In the genomic region with DNA sequence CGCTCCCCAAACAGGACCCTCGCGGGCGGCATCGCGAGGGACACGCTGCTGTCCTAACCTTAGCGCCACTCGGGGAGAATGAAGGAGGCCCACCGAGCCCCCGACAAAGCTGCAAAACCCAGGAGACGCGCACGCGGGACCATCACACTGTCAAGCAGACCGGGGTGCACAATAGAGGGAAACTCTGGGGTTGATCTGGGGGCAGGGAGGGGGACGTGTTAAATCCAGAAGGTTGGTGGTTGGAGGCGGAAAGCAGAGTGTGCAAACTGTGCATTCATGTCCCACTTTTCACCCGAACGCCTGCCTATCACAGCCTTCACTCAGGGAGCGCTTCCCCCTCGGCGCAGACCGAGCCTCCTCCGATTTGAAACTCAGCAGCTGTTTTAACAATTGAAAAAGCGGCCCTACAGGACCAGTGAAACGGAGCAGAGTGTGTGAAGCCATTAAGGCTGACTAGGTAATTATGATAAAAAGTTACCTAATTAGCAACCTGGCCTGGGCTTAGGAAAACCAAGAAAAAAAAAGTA, we compare ENCODE assay signal across 8 cellular contexts. TPM values are rescaled to one million over a fixed set of nuclear protein-coding genes. Genes with fewer than 3 reads are reported as not detected.
DNase-seq lines count a peak whose midpoint lies in the region; ATAC-seq and TF ChIP-seq lines count a peak whose summit lies in the region.

No MANE protein-coding gene starts in this region.

- peak overlapping the region; percentile 97 for H2AFZ ChIP-seq in MM.1S (ENCODE audit: low read length)

- TF ChIP-seq CTCF in MM.1S (IDR thresholded peaks at IDR 0.05; ENCODE audit: low read length) (no peak), mesothelial cell of epicardium (IDR thresholded peaks at IDR 0.05; ENCODE audit: unreplicated experiment) (no peak)

- peak overlapping the region; percentile 88 for H3K9ac ChIP-seq in MM.1S (ENCODE audit: low read length)

- peak overlapping the region; percentile 96 for H3K4me2 ChIP-seq in MM.1S (ENCODE audit: low read depth, low read length)

- H3K27ac Mint-ChIP-seq in CD4-positive, CD25-positive, alpha-beta regulatory T cell = no peak overlapping the region
- no peak overlapping the region for H3K27ac Mint-ChIP-seq in dendritic cell treated with granulocyte-macrophage colony-stimulating factor and Interleukin-4, amounts not matched to agents 40 ng/mL and 50 ng/mL, for 4 days
- H3K27ac Mint-ChIP-seq in mesothelial cell of epicardium = peak overlapping the region; percentile 83

- no peaks in the 10 kb centered on the region for H3K36me3 Mint-ChIP-seq in CD4-positive, CD25-positive, alpha-beta regulatory T cell
- H3K36me3 Mint-ChIP-seq in dendritic cell treated with granulocyte-macrophage colony-stimulating factor and Interleukin-4, amounts not matched to agents 40 ng/mL and 50 ng/mL, for 4 days (ENCODE audit: low read depth) = no peaks in the 10 kb centered on the region
- no peaks in the 10 kb centered on the region for H3K36me3 Mint-ChIP-seq in mesothelial cell of epicardium

- H3K4me1 Mint-ChIP-seq in CD4-positive, CD25-positive, alpha-beta regulatory T cell = peaks cover 0 to 29% (median 12%) of the 10 kb centered on the region in 4 donors
- peaks cover 38% of the 10 kb centered on the region for H3K4me1 Mint-ChIP-seq in dendritic cell treated with granulocyte-macrophage colony-stimulating factor and Interleukin-4, amounts not matched to agents 40 ng/mL and 50 ng/mL, for 4 days (ENCODE audit: low read depth)
- peaks cover 34% of the 10 kb centered on the region for H3K4me1 Mint-ChIP-seq in mesothelial cell of epicardium

- intact Hi-C loops in dendritic cell treated with granulocyte-macrophage colony-stimulating factor and Interleukin-4, amounts not matched to agents 40 ng/mL and 50 ng/mL, for 4 days (cut with micrococcal nuclease) = no loop called here

- no peaks in the 10 kb centered on the region for H3K9me3 ChIP-seq in CD4-positive, CD25-positive, alpha-beta regulatory T cell (ENCODE audit: control insufficient read depth in 2 of 2, low read length in 2 of 2)
- H3K9me3 ChIP-seq in MM.1S (replicated peaks; ENCODE audit: insufficient read depth, low read length) = no peaks in the 10 kb centered on the region

- H3K9me2 ChIP-seq in MM.1S (replicated peaks; ENCODE audit: insufficient read depth, low read length) = no peaks in the 10 kb centered on the region

- peaks cover 87% of the 10 kb centered on the region for H3K27me3 Mint-ChIP-seq in CD4-positive, CD25-positive, alpha-beta regulatory T cell
- H3K27me3 Mint-ChIP-seq in dendritic cell treated with granulocyte-macrophage colony-stimulating factor and Interleukin-4, amounts not matched to agents 40 ng/mL and 50 ng/mL, for 4 days = peaks cover 63% of the 10 kb centered on the region
- peaks cover 40% of the 10 kb centered on the region for H3K27me3 Mint-ChIP-seq in mesothelial cell of epicardium (ENCODE audit: low read depth)

- no peak overlapping the region for H3K27ac ChIP-seq in CD4-positive, CD25-positive, alpha-beta regulatory T cell (ENCODE audit: insufficient read depth, low read length, poor library complexity, severe bottlenecking)
- H3K27ac ChIP-seq in MM.1S (ENCODE audit: low read length) = peak overlapping the region; percentile 86

- H3K79me2 ChIP-seq in MM.1S (ENCODE audit: low read length) = peaks cover 42% of the 10 kb centered on the region

- no peak overlapping the region for H3K4me3 ChIP-seq in CD4-positive, CD25-positive, alpha-beta regulatory T cell (ENCODE audit: low read depth, low read length)
- H3K4me3 ChIP-seq in MM.1S (ENCODE audit: low read length) = peak overlapping the region; percentile 94

- H3K4me3 Mint-ChIP-seq in CD4-positive, CD25-positive, alpha-beta regulatory T cell = peak overlapping the region; percentile 65 to 92 (median 84)
- peak overlapping the region; percentile 71 for H3K4me3 Mint-ChIP-seq in dendritic cell treated with granulocyte-macrophage colony-stimulating factor and Interleukin-4, amounts not matched to agents 40 ng/mL and 50 ng/mL, for 4 days
- peak overlapping the region; percentile 92 for H3K4me3 Mint-ChIP-seq in mesothelial cell of epicardium

- ATAC-seq in CD4-positive, CD25-positive, alpha-beta regulatory T cell (ENCODE audit: low read depth in 2 of 2) = peak in 1 of 2 donors; percentile 10
- ATAC-seq in HG02884 (IDR thresholded peaks at IDR 0.05; ENCODE audit: unreplicated experiment) = no peak

- H3K36me3 ChIP-seq in CD4-positive, CD25-positive, alpha-beta regulatory T cell (ENCODE audit: control insufficient read depth, insufficient read depth, low read length) = no peaks in the 10 kb centered on the region
- no peaks in the 10 kb centered on the region; the same call in 1 of the 2 replicates for H3K36me3 ChIP-seq in MM.1S (replicated peaks; ENCODE audit: insufficient read depth, low read length)

- peaks cover 45% of the 10 kb centered on the region for H3F3A ChIP-seq in MM.1S (ENCODE audit: insufficient read depth, low read length)

- peaks cover 50% of the 10 kb centered on the region for H3K27me3 ChIP-seq in CD4-positive, CD25-positive, alpha-beta regulatory T cell (ENCODE audit: control insufficient read depth, insufficient read depth, low read length)
- no peaks in the 10 kb centered on the region for H3K27me3 ChIP-seq in MM.1S (replicated peaks; ENCODE audit: insufficient read depth, low read length)

- H3K9me3 Mint-ChIP-seq in CD4-positive, CD25-positive, alpha-beta regulatory T cell = peaks cover 0 to 3% (median 0%) of the 10 kb centered on the region in 7 donors
- no peaks in the 10 kb centered on the region for H3K9me3 Mint-ChIP-seq in dendritic cell treated with granulocyte-macrophage colony-stimulating factor and Interleukin-4, amounts not matched to agents 40 ng/mL and 50 ng/mL, for 4 days
- H3K9me3 Mint-ChIP-seq in mesothelial cell of epicardium = no peaks in the 10 kb centered on the region

- no peaks in the 10 kb centered on the region for H4K20me1 ChIP-seq in MM.1S (ENCODE audit: insufficient read depth, low read length)

- H3K4me1 ChIP-seq in CD4-positive, CD25-positive, alpha-beta regulatory T cell (ENCODE audit: control insufficient read depth, insufficient read depth, low read length, poor library complexity, severe bottlenecking) = peaks cover 27% of the 10 kb centered on the region
- peaks cover 19% of the 10 kb centered on the region; the same call in 1 of the 2 replicates for H3K4me1 ChIP-seq in MM.1S (ENCODE audit: low read length)

- DNase-seq in CD4-positive, CD25-positive, alpha-beta regulatory T cell = peak in 1 of 3 donors; percentile 12
- peak; percentile 82 for DNase-seq in MM.1S
- DNase-seq in mesothelial cell of epicardium (ENCODE audit: low spot score in 2 of 2, unreplicated experiment in 2 of 2) = peak in 1 of 2 experiments; percentile 53
- peak; percentile 47 for DNase-seq in ureter (ENCODE audit: low spot score)
- DNase-seq in NOMO-1 treated with dmso at 0.1 percent for 144 hours (lab: John Stamatoyannopoulos, UW; ENCODE audit: unreplicated experiment) = no peak
- DNase-seq in germinal center (ENCODE audit: low spot score) = no peak

RNA-seq across cellular contexts. Expression of a gene that starts 0.6 kb away (rescaled TPM):
- total RNA-seq in CD4-positive, CD25-positive, alpha-beta regulatory T cell = not detected
- polyA plus RNA-seq in CD4-positive, CD25-positive, alpha-beta regulatory T cell = under 1 TPM in 1 of 4 donors, not detected in 3; 0.11 TPM
- 8.6 to 10.1 TPM (median 9.9 TPM) in 3 replicates for total RNA-seq in mesothelial cell of epicardium
- total RNA-seq in ureter = 26.3 TPM

Comparison
In these comparisons a context has a peak if more than half of its experiments do, and no peak if none do; other contexts are left out.
1. DNase-seq: peak in MM.1S (single experiment) and ureter (single experiment); none in NOMO-1 treated with dmso at 0.1 percent for 144 hours (single experiment) and germinal center (single experiment).
2. Peak in every context shown above with its lines, with median percentiles within 50 percentile points of each other: H3K4me3 Mint-ChIP-seq.